Comparison of ENCODE assay signal across 24 cellular contexts in the genomic region with DNA sequence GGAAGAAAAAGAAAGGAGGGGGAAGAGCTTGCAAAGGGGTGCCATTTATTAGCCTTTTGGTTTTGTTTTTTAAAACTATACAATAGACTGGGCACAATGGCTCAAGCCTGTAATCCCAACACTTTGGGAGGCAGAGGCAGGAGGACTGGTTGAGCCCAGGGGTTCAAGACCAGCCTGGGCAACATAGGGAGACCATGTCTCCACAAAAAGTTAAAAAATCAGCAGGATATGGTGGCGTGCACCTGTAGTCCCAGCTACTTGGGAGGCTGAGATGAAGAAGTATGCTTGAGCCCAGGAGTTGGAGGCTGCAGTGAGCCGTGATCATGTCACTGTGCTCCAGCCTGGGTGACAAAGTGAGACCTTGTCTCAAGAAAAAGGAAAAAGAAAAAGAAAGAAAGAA.
"Had no signal": no experiment of that assay in that cellular context is flagged by ENCODE, and none has a peak within 500 bp of the region (broad histone marks: within the 10 kb centered on the region; RNA-seq: fewer than 3 reads in every experiment).

No MANE protein-coding gene starts in this region.

- H3K9me3 Mint-ChIP-seq: activated B cell treated with CpG ODN at 0.5 μM for 24 hours; activated CD4-positive, alpha-beta memory T cell treated with anti-CD3 and anti-CD28 coated beads for 36 hours; activated naive CD4-positive, alpha-beta T cell treated with anti-CD3 and anti-CD28 coated beads for 36 hours; activated naive CD8-positive, alpha-beta T cell treated with anti-CD3 and anti-CD28 coated beads, Interleukin-2, amount 50 U/mL, for 24 hours; activated T-cell treated with anti-CD3 and anti-CD28 coated beads, Interleukin-2, amount 50 U/mL, for 72 hours; dendritic cell treated with granulocyte-macrophage colony-stimulating factor and Interleukin-4, amounts not matched to agents 40 ng/mL and 50 ng/mL, for 4 days; naive thymus-derived CD8-positive, alpha-beta T cell had no signal

- H3K27ac Mint-ChIP-seq: activated CD4-positive, alpha-beta memory T cell treated with anti-CD3 and anti-CD28 coated beads for 36 hours; activated naive CD4-positive, alpha-beta T cell treated with anti-CD3 and anti-CD28 coated beads for 36 hours; activated naive CD8-positive, alpha-beta T cell treated with anti-CD3 and anti-CD28 coated beads, Interleukin-2, amount 50 U/mL, for 24 hours; activated T-cell treated with anti-CD3 and anti-CD28 coated beads, Interleukin-2, amount 50 U/mL, for 72 hours; dendritic cell treated with granulocyte-macrophage colony-stimulating factor and Interleukin-4, amounts not matched to agents 40 ng/mL and 50 ng/mL, for 4 days had no signal

- H3K9me3 ChIP-seq: body of pancreas, lower lobe of right lung, thoracic aorta, upper lobe of left lung had no signal

- DNase-seq: activated B cell treated with CpG ODN at 0.5 μM for 24 hours; activated CD4-positive, alpha-beta T cell treated with anti-CD3 and anti-CD28 coated beads for 48 hours; activated effector memory CD4-positive, alpha-beta T cell treated with Interleukin-2 at 50 U/mL for 16 hours; activated naive CD4-positive, alpha-beta T cell treated with anti-CD3 and anti-CD28 coated beads for 36 hours; activated naive CD8-positive, alpha-beta T cell treated with anti-CD3 and anti-CD28 coated beads, Interleukin-2, amount 50 U/mL, for 24 hours; activated T-cell treated with anti-CD3 and anti-CD28 coated beads, Interleukin-2, amount 50 U/mL, for 72 hours; anterior cingulate cortex; body of pancreas; effector memory CD4-positive, alpha-beta T cell; foreskin keratinocyte; left colon; lower lobe of right lung; naive thymus-derived CD8-positive, alpha-beta T cell; retina; stimulated activated CD4-positive, alpha-beta T cell treated with anti-CD3 and anti-CD28 coated beads, Interleukin-2, amount 100 ng/mL, for 48 hours; stimulated activated CD8-positive, alpha-beta memory T cell treated with anti-CD3 and anti-CD28 coated beads, Interleukin-4, amount 100 ng/mL, for 48 hours; stimulated activated naive CD4-positive, alpha-beta T cell treated with Interleukin-2 at 50 U/mL for 16 hours; T1000; upper lobe of left lung had no signal

- H3K4me3 ChIP-seq: body of pancreas, cardiac muscle cell, lower lobe of right lung, thoracic aorta, upper lobe of left lung had no signal

- ATAC-seq: activated naive CD8-positive, alpha-beta T cell treated with anti-CD3 and anti-CD28 coated beads, Interleukin-2, amount 50 U/mL, for 24 hours; foreskin keratinocyte; left colon; lower lobe of right lung; naive thymus-derived CD8-positive, alpha-beta T cell had no signal

- FAIRE-seq: keratinocyte had no signal

- H3K27me3 Mint-ChIP-seq: activated B cell treated with CpG ODN at 0.5 μM for 24 hours; activated CD4-positive, alpha-beta memory T cell treated with anti-CD3 and anti-CD28 coated beads for 36 hours; activated naive CD8-positive, alpha-beta T cell treated with anti-CD3 and anti-CD28 coated beads, Interleukin-2, amount 50 U/mL, for 24 hours; dendritic cell treated with granulocyte-macrophage colony-stimulating factor and Interleukin-4, amounts not matched to agents 40 ng/mL and 50 ng/mL, for 4 days; naive thymus-derived CD8-positive, alpha-beta T cell had no signal

- H3K4me3 Mint-ChIP-seq: activated B cell treated with CpG ODN at 0.5 μM for 24 hours; activated CD4-positive, alpha-beta memory T cell treated with anti-CD3 and anti-CD28 coated beads for 36 hours; activated naive CD4-positive, alpha-beta T cell treated with anti-CD3 and anti-CD28 coated beads for 36 hours; activated naive CD8-positive, alpha-beta T cell treated with anti-CD3 and anti-CD28 coated beads, Interleukin-2, amount 50 U/mL, for 24 hours; activated T-cell treated with anti-CD3 and anti-CD28 coated beads, Interleukin-2, amount 50 U/mL, for 72 hours; dendritic cell treated with granulocyte-macrophage colony-stimulating factor and Interleukin-4, amounts not matched to agents 40 ng/mL and 50 ng/mL, for 4 days; naive thymus-derived CD8-positive, alpha-beta T cell had no signal

- H3K36me3 ChIP-seq: cardiac muscle cell, lower lobe of right lung, thoracic aorta, upper lobe of left lung had no signal

- H3K27ac ChIP-seq: cardiac muscle cell, foreskin keratinocyte, lower lobe of right lung, thoracic aorta, upper lobe of left lung had no signal

- H3K27me3 ChIP-seq: body of pancreas, cardiac muscle cell, foreskin keratinocyte, upper lobe of left lung had no signal
